ENCODE assay signal across 31 cellular contexts in the genomic region with DNA sequence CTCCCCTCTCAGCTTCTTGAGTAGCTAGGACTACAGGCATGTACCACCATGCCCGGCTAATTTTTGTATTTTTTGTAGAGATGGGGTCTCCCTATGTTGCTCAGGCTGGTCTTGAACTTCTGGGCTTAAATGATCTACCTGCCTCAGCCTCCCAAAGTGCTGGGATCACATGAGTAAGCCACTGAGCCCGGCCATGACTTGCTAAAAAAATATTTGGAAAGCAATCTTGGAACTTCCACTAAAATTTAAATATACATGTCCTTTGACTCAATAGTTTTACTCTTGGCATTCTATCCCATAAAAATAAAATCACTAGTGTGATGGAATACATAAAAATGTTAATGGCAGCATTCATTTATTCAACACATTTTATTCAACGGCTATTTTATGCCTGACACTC. TPM values are rescaled to one million over a fixed set of nuclear protein-coding genes. Genes with fewer than 3 reads are reported as not detected.
"Had no signal": no experiment of that assay in that cellular context is flagged by ENCODE, and none has a peak within 500 bp of the region (broad histone marks: within the 10 kb centered on the region; RNA-seq: fewer than 3 reads in every experiment).

No MANE protein-coding gene starts in this region.

- H3K4me3 Mint-ChIP-seq: dendritic cell treated with granulocyte-macrophage colony-stimulating factor and Interleukin-4, amounts not matched to agents 40 ng/mL and 50 ng/mL, for 4 days; memory B cell; mesothelial cell of epicardium; naive B cell; nephron; neural progenitor cell; stimulated activated naive B cell treated with anti-CD40 and anti-IgM and Interleukin-4, amounts not matched to agents 10 μg/mL and 1 μg/mL and 100 μg/mL, for 72 hours; stimulated activated naive CD8-positive, alpha-beta T cell treated with anti-CD3 and anti-CD28 coated beads, Interleukin-15, Interleukin-2, amounts not matched to agents 100 ng/mL and 50 ng/mL, for 24 hours had no signal

- H3K9me3 ChIP-seq: colonic mucosa, gastrocnemius medialis, mucosa of descending colon, prostate gland, right atrium auricular region, thoracic aorta had no signal

- H3K9ac ChIP-seq: neural progenitor cell had no signal

- ATAC-seq: gastrocnemius medialis; left ventricle myocardium superior; lower lobe of right lung; sciatic nerve; stimulated activated naive B cell treated with anti-CD40 and anti-IgM and Interleukin-4, amounts not matched to agents 10 μg/mL and 1 μg/mL and 100 μg/mL, for 72 hours had no signal

- H3K27ac ChIP-seq: colonic mucosa, esophagus squamous epithelium, gastrocnemius medialis, lower lobe of right lung, neural progenitor cell, prostate gland, right atrium auricular region, thoracic aorta, tibial nerve, upper lobe of left lung had no signal

- H3K4me1 ChIP-seq: colonic mucosa, gastrocnemius medialis, lower lobe of right lung, neural progenitor cell, prostate gland, tibial nerve, upper lobe of left lung had no signal

- DNase-seq: effector memory CD4-positive, alpha-beta T cell; erythroblast; esophagus squamous epithelium; foreskin fibroblast; gastrocnemius medialis; head of caudate nucleus; left ventricle myocardium superior; lower lobe of right lung; naive B cell; stimulated activated CD4-positive, alpha-beta T cell treated with anti-CD3 and anti-CD28 coated beads, Interleukin-2, amount 100 ng/mL, for 24 hours; stimulated activated CD4-positive, alpha-beta T cell treated with anti-CD3 and anti-CD28 coated beads, Interleukin-4, amount 100 ng/mL, for 4 hours; stimulated activated naive B cell treated with anti-CD40 and anti-IgM and Interleukin-4, amounts not matched to agents 10 μg/mL and 1 μg/mL and 100 μg/mL, for 72 hours; upper lobe of left lung had no signal

- H3K36me3 ChIP-seq: colonic mucosa, neural progenitor cell, prostate gland, right atrium auricular region, thoracic aorta had no signal

- H3K27ac Mint-ChIP-seq: dendritic cell treated with granulocyte-macrophage colony-stimulating factor and Interleukin-4, amounts not matched to agents 40 ng/mL and 50 ng/mL, for 4 days; memory B cell; mesothelial cell of epicardium; neural progenitor cell; stimulated activated naive B cell treated with anti-CD40 and anti-IgM and Interleukin-4, amounts not matched to agents 10 μg/mL and 1 μg/mL and 100 μg/mL, for 72 hours; stimulated activated naive CD8-positive, alpha-beta T cell treated with anti-CD3 and anti-CD28 coated beads, Interleukin-15, Interleukin-2, amounts not matched to agents 100 ng/mL and 50 ng/mL, for 24 hours had no signal

- H3K4me2 ChIP-seq: neural progenitor cell, smooth muscle cell had no signal

- H3K27me3 ChIP-seq: colonic mucosa, esophagus squamous epithelium, gastrocnemius medialis, neural progenitor cell, right atrium auricular region, tibial nerve, upper lobe of left lung had no signal

- H3K9me3 Mint-ChIP-seq: dendritic cell treated with granulocyte-macrophage colony-stimulating factor and Interleukin-4, amounts not matched to agents 40 ng/mL and 50 ng/mL, for 4 days; memory B cell; stimulated activated naive B cell treated with anti-CD40 and anti-IgM and Interleukin-4, amounts not matched to agents 10 μg/mL and 1 μg/mL and 100 μg/mL, for 72 hours; stimulated activated naive CD8-positive, alpha-beta T cell treated with anti-CD3 and anti-CD28 coated beads, Interleukin-15, Interleukin-2, amounts not matched to agents 100 ng/mL and 50 ng/mL, for 24 hours had no signal

- H3K27me3 Mint-ChIP-seq: dendritic cell treated with granulocyte-macrophage colony-stimulating factor and Interleukin-4, amounts not matched to agents 40 ng/mL and 50 ng/mL, for 4 days; memory B cell; naive B cell; stimulated activated naive B cell treated with anti-CD40 and anti-IgM and Interleukin-4, amounts not matched to agents 10 μg/mL and 1 μg/mL and 100 μg/mL, for 72 hours; stimulated activated naive CD8-positive, alpha-beta T cell treated with anti-CD3 and anti-CD28 coated beads, Interleukin-15, Interleukin-2, amounts not matched to agents 100 ng/mL and 50 ng/mL, for 24 hours had no signal

- H3K4me3 ChIP-seq: colonic mucosa, esophagus squamous epithelium, gastrocnemius medialis, lower lobe of right lung, mucosa of descending colon, neural progenitor cell, prostate gland, right atrium auricular region, smooth muscle cell, thoracic aorta, tibial nerve, upper lobe of left lung had no signal

- H3K4me1 Mint-ChIP-seq: memory B cell, neural progenitor cell had no signal

RNA-seq across cellular contexts. Expression of a gene that starts 50.5 kb away (rescaled TPM):
- total RNA-seq: chondrocyte, colonic mucosa, esophagus squamous epithelium, gastrocnemius medialis, glomerular endothelial cell, left ventricle myocardium superior, lower lobe of right lung, mesothelial cell of epicardium, mucosa of descending colon, osteocyte, right atrium auricular region, sciatic nerve, smooth muscle cell, thoracic aorta, tibial nerve, upper lobe of left lung had no signal
- polyA plus RNA-seq: keratinocyte, smooth muscle cell had no signal
